Comparison of ENCODE assay signal across 33 cellular contexts in the genomic region with DNA sequence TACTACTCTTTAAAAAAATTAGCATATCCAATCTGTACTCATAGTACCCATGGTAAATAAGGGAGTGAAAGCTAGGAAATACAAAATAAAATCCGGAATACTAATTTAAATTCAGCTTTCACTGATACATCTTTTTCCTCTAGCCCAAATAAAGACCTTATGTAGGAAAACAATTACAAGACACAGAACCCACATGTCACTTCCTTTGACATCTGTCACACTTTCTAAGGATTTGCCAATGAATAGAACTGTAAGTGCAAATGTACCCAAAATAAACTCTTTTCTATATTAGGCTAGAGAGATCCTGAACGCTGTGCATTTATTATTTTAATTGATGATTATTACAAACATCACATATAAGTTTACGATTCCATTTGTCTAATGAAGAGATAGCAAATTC.
DNase-seq lines count a peak whose midpoint lies in the region; ATAC-seq and TF ChIP-seq lines count a peak whose summit lies in the region.
"Had no signal": no experiment of that assay in that cellular context is flagged by ENCODE, and none has a peak within 500 bp of the region (broad histone marks: within the 10 kb centered on the region; RNA-seq: fewer than 3 reads in every experiment).

No MANE protein-coding gene starts in this region.

- H3K27ac ChIP-seq in neural cell (ENCODE audit: low read length), result no peak overlapping the region
- H3K27ac ChIP-seq: 22Rv1; A549; BLaER1; BLaER1 treated with 17β-estradiol and CSF1 and Interleukin-3, amounts not matched to agents 10 nM and 100 nM; C4-2B had no signal

- H3K27me3 Mint-ChIP-seq in glutamatergic neuron (ENCODE audit: unreplicated experiment), result no peaks in the 10 kb centered on the region
- H3K27me3 Mint-ChIP-seq: B cell; CD4-positive, alpha-beta T cell; CD4-positive, CD25-positive, alpha-beta regulatory T cell; CD8-positive, alpha-beta memory T cell had no signal

- H3K4me1 Mint-ChIP-seq in glutamatergic neuron (ENCODE audit: low read depth, unreplicated experiment), result peaks cover 27% of the 10 kb centered on the region
- H3K4me1 Mint-ChIP-seq: B cell; CD14-positive monocyte; CD4-positive, alpha-beta memory T cell; CD4-positive, CD25-positive, alpha-beta regulatory T cell; CD8-positive, alpha-beta memory T cell had no signal

- no peak overlapping the region for H2AFZ ChIP-seq in neural cell (ENCODE audit: low read depth, low read length)

- H3K9me2 ChIP-seq in neural cell (ENCODE audit: insufficient read depth, low read length), result no peaks in the 10 kb centered on the region

- no peaks in the 10 kb centered on the region for H3K79me2 ChIP-seq in neural cell (replicated peaks; ENCODE audit: insufficient read depth, low read length)

- no peaks in the 10 kb centered on the region for H4K20me1 ChIP-seq in neural cell (ENCODE audit: insufficient read depth)
- H4K20me1 ChIP-seq: BLaER1; BLaER1 treated with 17β-estradiol and CSF1 and Interleukin-3, amounts not matched to agents 10 nM and 100 nM had no signal

- TF ChIP-seq EP300 in neural cell (conservative IDR thresholded peaks at IDR 0.05; ENCODE audit: poor library complexity, severe bottlenecking), result peak; percentile 81

- no peak overlapping the region for H3K4me3 ChIP-seq in neural cell (ENCODE audit: low read length)
- H3K4me3 ChIP-seq: A549; BLaER1; BLaER1 treated with 17β-estradiol and CSF1 and Interleukin-3, amounts not matched to agents 10 nM and 100 nM had no signal

- no peak for TF ChIP-seq RAD21 in neural cell (conservative IDR thresholded peaks at IDR 0.05)

- DNase-seq in NCI-H526 treated with DMSO at 0.1 percent for 48 hours (lab: John Stamatoyannopoulos, UW), result peak; percentile 3
- no peak for DNase-seq in NCI-H526 (lab: John Stamatoyannopoulos, UW)
- no peak for DNase-seq in glutamatergic neuron
- no peak for DNase-seq in activated T-cell treated with anti-CD3 and anti-CD28 coated beads, Interleukin-2, amount 50 U/mL, for 48 hours
- DNase-seq: 8988T; ACHN; AML-193; BE2C; C1 segment of cervical spinal cord; Caco-2; Calu3; CD4-positive, alpha-beta memory T cell; CD4-positive, alpha-beta T cell; CD4-positive, CD25-positive, alpha-beta regulatory T cell; CD8-positive, alpha-beta memory T cell; CD8-positive, alpha-beta T cell; COR-L47; DMS 273 treated with DMSO at 0.1 percent for 48 hours; DMS153; DMS53; DMS79; DMS79 treated with DMSO at 0.1 percent for 48 hours; DND-41; EL had no signal

- ATAC-seq in HG02588 (IDR thresholded peaks at IDR 0.05; ENCODE audit: unreplicated experiment), result no peak
- ATAC-seq: A549; CD8-positive, alpha-beta T cell had no signal

- no peak overlapping the region for H3K4me2 ChIP-seq in neural cell (ENCODE audit: low read length)
- H3K4me2 ChIP-seq: A549; BLaER1; BLaER1 treated with 17β-estradiol and CSF1 and Interleukin-3, amounts not matched to agents 10 nM and 100 nM had no signal

- H3K36me3 ChIP-seq in neural cell (ENCODE audit: insufficient read depth, low read length), result no peaks in the 10 kb centered on the region
- H3K36me3 ChIP-seq: BE2C; BLaER1; BLaER1 treated with 17β-estradiol and CSF1 and Interleukin-3, amounts not matched to agents 10 nM and 100 nM had no signal

- no peaks in the 10 kb centered on the region for H3K9me3 Mint-ChIP-seq in glutamatergic neuron (ENCODE audit: unreplicated experiment)

- no peak overlapping the region for H3K9ac ChIP-seq in neural cell (ENCODE audit: low read length)
- H3K9ac ChIP-seq: BLaER1; BLaER1 treated with 17β-estradiol and CSF1 and Interleukin-3, amounts not matched to agents 10 nM and 100 nM had no signal

- no peak for TF ChIP-seq CTCF in glutamatergic neuron (IDR thresholded peaks at IDR 0.05; ENCODE audit: partially characterized antibody, unreplicated experiment)
- TF ChIP-seq CTCF in neural cell (IDR thresholded peaks at IDR 0.05; ENCODE audit: poor library complexity, severe bottlenecking), result no peak

- H3K4me3 Mint-ChIP-seq in glutamatergic neuron (ENCODE audit: unreplicated experiment), result no peak overlapping the region
- H3K4me3 Mint-ChIP-seq: B cell; CD14-positive monocyte; CD4-positive, alpha-beta memory T cell; CD4-positive, alpha-beta T cell; CD4-positive, CD25-positive, alpha-beta regulatory T cell; CD8-positive, alpha-beta memory T cell; CD8-positive, alpha-beta T cell had no signal

- no peaks in the 10 kb centered on the region for H3K36me3 Mint-ChIP-seq in glutamatergic neuron (ENCODE audit: unreplicated experiment)
- H3K36me3 Mint-ChIP-seq: CD14-positive monocyte; CD4-positive, alpha-beta memory T cell; CD4-positive, CD25-positive, alpha-beta regulatory T cell; CD8-positive, alpha-beta memory T cell; CD8-positive, alpha-beta T cell had no signal

- H3K27me3 ChIP-seq in neural cell (ENCODE audit: insufficient read depth, low read depth, low read length), result no peaks in the 10 kb centered on the region
- H3K27me3 ChIP-seq: BE2C; BLaER1; BLaER1 treated with 17β-estradiol and CSF1 and Interleukin-3, amounts not matched to agents 10 nM and 100 nM had no signal

- H3F3A ChIP-seq in neural cell (ENCODE audit: insufficient read depth, low read length, poor library complexity, severe bottlenecking), result no peaks in the 10 kb centered on the region

- H3K27ac Mint-ChIP-seq in glutamatergic neuron (ENCODE audit: unreplicated experiment), result peak overlapping the region; percentile 69
- H3K27ac Mint-ChIP-seq: B cell; CD14-positive monocyte; CD4-positive, alpha-beta memory T cell; CD4-positive, alpha-beta T cell; CD4-positive, CD25-positive, alpha-beta regulatory T cell; CD8-positive, alpha-beta memory T cell; CD8-positive, alpha-beta T cell had no signal

- no peaks in the 10 kb centered on the region for H3K9me3 ChIP-seq in neural cell (ENCODE audit: low read length)
- H3K9me3 ChIP-seq: A549; BE2C; BLaER1; BLaER1 treated with 17β-estradiol and CSF1 and Interleukin-3, amounts not matched to agents 10 nM and 100 nM; Caco-2 had no signal

TF ChIP-seq in neural cell, 6 proteins besides CTCF, POLR2A, EP300 and RAD21:
- TF ChIP-seq POLR2AphosphoS5 (IDR thresholded peaks at IDR 0.05), result peak; percentile 67
- TF ChIP-seq SMC3 (conservative IDR thresholded peaks at IDR 0.05; ENCODE audit: poor library complexity), result no peak
- TF ChIP-seq EZH2 (IDR thresholded peaks at IDR 0.05; ENCODE audit: borderline replicate concordance, insufficient read depth, low read length, poor library complexity, severe bottlenecking), result no peak
